In the genomic region with DNA sequence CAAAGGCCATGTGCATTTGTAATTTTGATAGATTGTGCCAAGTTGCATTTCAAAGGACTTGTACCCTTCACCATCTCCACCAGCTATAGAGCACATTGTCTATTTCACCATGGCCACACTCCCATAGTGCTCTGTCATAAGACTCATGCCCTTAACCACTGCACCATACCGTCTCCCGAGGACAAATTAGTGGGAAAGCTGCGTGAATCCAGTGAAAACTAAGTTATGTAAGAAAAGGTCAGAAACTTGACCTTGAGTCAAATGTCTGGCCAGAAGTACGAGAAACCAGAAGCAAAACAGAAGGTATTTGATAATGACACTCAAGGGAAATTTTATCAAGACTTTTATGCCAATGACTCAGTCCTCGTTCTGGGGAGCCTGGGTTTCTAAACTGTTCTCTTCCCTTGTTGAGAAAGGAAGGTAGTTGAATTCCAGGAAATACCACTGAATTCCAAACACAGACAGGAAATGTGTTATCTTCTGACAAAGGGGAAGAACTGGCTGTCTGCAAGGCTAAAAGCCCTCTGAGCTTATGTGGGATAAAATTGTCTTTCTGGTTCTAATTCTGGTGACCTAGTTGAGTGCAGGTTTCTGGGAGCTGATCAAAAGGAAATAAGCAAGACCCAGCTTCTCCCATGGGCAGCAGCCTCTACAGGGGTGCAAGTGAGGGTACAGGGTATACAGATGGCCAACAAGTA, we compare ENCODE assay signal across 1 cellular context.
TF ChIP-seq lines count a peak whose summit lies in the region.

No MANE protein-coding gene starts in this region.

TF ChIP-seq in K562, 482 proteins besides CTCF, POLR2A, EP300 and RAD21 (continued from another document and continues in another):
- TF ChIP-seq ZNF561 (CRISPR knock-in tag; conservative IDR thresholded peaks at IDR 0.05) (no peak), DIDO1 (tag; IDR thresholded peaks at IDR 0.05; ENCODE audit: low read depth) (no peak), HNRNPH1 (optimal IDR thresholded peaks at IDR 0.05; ENCODE audit: low read depth, low read length) (no peak), JUNB (CRISPR knock-in tag; conservative IDR thresholded peaks at IDR 0.05) (no peak), NR2C1 (IDR thresholded peaks at IDR 0.05) (no peak), NR2C1 (tag; IDR thresholded peaks at IDR 0.05) (peak; percentile 41; the same call in 1 of the 2 replicates), CCAR2 (IDR thresholded peaks at IDR 0.05; ENCODE audit: low read depth, low read length) (no peak), STAG1 (CRISPR knock-in tag; IDR thresholded peaks at IDR 0.05; ENCODE audit: borderline replicate concordance) (no peak), GATAD2A (IDR thresholded peaks at IDR 0.05) (peak; percentile 46; the same call in 1 of the 2 replicates), DNMT1 (IDR thresholded peaks at IDR 0.05) (no peak), RBM15 (IDR thresholded peaks at IDR 0.05; ENCODE audit: insufficient read depth, low read length) (no peak), ATF1 (CRISPR knock-in tag; IDR thresholded peaks at IDR 0.05) (no peak), ATF1 (tag; IDR thresholded peaks at IDR 0.05) (peak; percentile 31; the same call in 1 of the 2 replicates), L3MBTL2 (IDR thresholded peaks at IDR 0.05) (peak; percentile 74), GABPB2 (CRISPR knock-in tag; conservative IDR thresholded peaks at IDR 0.05) (no peak), TEAD1 (CRISPR knock-in tag; IDR thresholded peaks at IDR 0.05) (0 out of 4 replicates have a peak, but pooled peaks of 1 of the 2 experiments have one; percentile 47), LEF1 (IDR thresholded peaks at IDR 0.05) (peak; percentile 64; the same call in 1 of the 2 replicates), ZEB2 (IDR thresholded peaks at IDR 0.05) (0 out of 2 replicates have a peak, but pooled peaks have one; percentile 33), NFXL1 (CRISPR knock-in tag; IDR thresholded peaks at IDR 0.05) (no peak), TFAM (CRISPR knock-in tag; conservative IDR thresholded peaks at IDR 0.05) (no peak), ZNF3 (CRISPR knock-in tag; IDR thresholded peaks at IDR 0.05) (no peak)
- TF ChIP-seq, protein P1, sequence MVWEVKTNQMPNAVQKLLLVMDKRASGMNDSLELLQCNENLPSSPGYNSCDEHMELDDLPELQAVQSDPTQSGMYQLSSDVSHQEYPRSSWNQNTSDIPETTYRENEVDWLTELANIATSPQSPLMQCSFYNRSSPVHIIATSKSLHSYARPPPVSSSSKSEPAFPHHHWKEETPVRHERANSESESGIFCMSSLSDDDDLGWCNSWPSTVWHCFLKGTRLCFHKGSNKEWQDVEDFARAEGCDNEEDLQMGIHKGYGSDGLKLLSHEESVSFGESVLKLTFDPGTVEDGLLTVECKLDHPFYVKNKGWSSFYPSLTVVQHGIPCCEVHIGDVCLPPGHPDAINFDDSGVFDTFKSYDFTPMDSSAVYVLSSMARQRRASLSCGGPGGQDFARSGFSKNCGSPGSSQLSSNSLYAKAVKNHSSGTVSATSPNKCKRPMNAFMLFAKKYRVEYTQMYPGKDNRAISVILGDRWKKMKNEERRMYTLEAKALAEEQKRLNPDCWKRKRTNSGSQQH (CRISPR knock-in tag; IDR thresholded peaks at IDR 0.05), result no peak
- TF ChIP-seq, protein P2, sequence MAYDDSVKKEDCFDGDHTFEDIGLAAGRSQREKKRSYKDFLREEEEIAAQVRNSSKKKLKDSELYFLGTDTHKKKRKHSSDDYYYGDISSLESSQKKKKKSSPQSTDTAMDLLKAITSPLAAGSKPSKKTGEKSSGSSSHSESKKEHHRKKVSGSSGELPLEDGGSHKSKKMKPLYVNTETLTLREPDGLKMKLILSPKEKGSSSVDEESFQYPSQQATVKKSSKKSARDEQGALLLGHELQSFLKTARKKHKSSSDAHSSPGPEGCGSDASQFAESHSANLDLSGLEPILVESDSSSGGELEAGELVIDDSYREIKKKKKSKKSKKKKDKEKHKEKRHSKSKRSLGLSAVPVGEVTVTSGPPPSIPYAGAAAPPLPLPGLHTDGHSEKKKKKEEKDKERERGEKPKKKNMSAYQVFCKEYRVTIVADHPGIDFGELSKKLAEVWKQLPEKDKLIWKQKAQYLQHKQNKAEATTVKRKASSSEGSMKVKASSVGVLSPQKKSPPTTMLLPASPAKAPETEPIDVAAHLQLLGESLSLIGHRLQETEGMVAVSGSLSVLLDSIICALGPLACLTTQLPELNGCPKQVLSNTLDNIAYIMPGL (CRISPR knock-in tag; IDR thresholded peaks at IDR 0.05), result no peak
- TF ChIP-seq, protein P3, sequence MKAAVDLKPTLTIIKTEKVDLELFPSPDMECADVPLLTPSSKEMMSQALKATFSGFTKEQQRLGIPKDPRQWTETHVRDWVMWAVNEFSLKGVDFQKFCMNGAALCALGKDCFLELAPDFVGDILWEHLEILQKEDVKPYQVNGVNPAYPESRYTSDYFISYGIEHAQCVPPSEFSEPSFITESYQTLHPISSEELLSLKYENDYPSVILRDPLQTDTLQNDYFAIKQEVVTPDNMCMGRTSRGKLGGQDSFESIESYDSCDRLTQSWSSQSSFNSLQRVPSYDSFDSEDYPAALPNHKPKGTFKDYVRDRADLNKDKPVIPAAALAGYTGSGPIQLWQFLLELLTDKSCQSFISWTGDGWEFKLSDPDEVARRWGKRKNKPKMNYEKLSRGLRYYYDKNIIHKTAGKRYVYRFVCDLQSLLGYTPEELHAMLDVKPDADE (conservative IDR thresholded peaks at IDR 0.05; ENCODE audit: control insufficient read depth, low read depth, low read length), result no peak
- TF ChIP-seq, protein P4, sequence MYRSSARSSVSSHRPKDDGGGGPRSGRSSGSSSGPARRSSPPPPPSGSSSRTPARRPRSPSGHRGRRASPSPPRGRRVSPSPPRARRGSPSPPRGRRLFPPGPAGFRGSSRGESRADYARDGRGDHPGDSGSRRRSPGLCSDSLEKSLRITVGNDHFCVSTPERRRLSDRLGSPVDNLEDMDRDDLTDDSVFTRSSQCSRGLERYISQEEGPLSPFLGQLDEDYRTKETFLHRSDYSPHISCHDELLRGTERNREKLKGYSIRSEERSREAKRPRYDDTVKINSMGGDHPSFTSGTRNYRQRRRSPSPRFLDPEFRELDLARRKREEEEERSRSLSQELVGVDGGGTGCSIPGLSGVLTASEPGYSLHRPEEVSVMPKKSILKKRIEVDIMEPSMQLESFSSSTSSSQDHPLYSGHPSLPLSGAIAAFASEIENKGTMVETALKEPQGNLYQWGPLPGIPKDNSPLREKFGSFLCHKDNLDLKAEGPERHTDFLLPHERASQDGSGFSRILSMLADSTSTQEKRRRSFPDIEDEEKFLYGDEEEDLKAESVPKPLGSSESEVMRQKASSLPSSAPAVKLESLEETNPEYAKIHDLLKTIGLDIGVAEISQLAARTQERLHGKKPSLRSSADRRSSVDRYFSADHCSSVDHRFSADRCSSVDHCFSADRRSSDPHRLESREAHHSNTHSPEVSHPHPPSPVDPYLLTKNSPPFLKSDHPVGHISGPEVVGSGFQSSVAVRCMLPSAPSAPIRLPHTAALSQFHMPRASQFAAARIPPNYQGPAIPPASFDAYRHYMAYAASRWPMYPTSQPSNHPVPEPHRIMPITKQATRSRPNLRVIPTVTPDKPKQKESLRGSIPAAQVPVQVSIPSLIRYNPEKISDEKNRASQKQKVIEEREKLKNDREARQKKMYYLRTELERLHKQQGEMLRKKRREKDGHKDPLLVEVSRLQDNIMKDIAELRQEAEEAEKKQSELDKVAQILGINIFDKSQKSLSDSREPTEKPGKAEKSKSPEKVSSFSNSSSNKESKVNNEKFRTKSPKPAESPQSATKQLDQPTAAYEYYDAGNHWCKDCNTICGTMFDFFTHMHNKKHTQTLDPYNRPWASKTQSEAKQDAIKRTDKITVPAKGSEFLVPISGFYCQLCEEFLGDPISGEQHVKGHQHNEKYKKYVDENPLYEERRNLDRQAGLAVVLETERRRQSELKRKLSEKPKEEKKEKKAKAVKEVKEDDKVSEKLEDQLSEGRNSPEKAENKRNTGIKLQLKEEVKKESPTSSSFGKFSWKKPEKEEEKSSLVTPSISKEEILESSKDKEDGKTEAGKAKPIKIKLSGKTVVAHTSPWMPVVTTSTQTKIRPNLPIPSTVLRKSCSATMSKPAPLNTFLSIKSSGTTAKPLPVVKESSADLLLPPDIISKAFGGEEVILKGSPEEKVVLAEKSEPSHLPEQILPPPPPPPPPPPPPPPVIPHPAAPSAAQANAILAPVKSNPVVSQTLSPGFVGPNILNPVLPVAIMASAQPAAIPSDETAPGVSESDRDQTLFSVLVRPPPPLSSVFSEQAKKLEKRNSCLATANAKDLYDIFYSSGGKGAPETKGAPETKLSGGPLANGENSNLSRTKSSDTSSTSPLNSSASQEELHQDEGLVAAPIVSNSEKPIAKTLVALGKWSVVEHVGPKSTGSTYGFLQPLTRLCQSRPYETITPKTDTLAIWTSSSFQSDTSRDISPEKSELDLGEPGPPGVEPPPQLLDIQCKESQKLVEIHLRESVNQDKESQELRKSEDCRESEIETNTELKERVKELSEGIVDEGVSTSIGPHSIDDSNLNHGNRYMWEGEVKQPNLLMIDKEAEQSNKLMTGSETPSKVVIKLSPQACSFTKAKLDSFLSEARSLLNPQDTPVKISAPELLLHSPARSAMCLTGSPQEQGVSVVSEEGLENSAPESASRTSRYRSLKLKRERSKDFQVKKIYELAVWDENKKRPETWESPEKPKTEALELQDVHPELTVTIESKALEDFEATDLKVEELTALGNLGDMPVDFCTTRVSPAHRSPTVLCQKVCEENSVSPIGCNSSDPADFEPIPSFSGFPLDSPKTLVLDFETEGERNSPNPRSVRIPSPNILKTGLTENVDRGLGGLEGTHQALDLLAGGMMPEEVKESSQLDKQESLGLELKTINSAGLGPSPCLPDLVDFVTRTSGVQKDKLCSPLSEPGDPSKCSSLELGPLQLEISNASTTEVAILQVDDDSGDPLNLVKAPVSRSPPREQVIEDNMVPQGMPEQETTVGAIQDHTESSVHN (IDR thresholded peaks at IDR 0.05; ENCODE audit: borderline replicate concordance in 1 of 2, low read depth in 1 of 2), result no peak
- TF ChIP-seq, protein P5, sequence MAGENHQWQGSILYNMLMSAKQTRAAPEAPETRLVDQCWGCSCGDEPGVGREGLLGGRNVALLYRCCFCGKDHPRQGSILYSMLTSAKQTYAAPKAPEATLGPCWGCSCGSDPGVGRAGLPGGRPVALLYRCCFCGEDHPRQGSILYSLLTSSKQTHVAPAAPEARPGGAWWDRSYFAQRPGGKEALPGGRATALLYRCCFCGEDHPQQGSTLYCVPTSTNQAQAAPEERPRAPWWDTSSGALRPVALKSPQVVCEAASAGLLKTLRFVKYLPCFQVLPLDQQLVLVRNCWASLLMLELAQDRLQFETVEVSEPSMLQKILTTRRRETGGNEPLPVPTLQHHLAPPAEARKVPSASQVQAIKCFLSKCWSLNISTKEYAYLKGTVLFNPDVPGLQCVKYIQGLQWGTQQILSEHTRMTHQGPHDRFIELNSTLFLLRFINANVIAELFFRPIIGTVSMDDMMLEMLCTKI (IDR thresholded peaks at IDR 0.05; ENCODE audit: partially characterized antibody), result no peak
- TF ChIP-seq, protein P6, sequence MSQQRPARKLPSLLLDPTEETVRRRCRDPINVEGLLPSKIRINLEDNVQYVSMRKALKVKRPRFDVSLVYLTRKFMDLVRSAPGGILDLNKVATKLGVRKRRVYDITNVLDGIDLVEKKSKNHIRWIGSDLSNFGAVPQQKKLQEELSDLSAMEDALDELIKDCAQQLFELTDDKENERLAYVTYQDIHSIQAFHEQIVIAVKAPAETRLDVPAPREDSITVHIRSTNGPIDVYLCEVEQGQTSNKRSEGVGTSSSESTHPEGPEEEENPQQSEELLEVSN (IDR thresholded peaks at IDR 0.05; ENCODE audit: borderline replicate concordance in 1 of 2, extremely low read depth in 1 of 2, insufficient read depth in 1 of 2, insufficient read length in 1 of 2, low read depth in 1 of 2, low read length in 1 of 2, poor library complexity in 1 of 2, severe bottlenecking in 1 of 2), result peak in 1 of 2 experiments; percentile 22
- TF ChIP-seq, protein P7, sequence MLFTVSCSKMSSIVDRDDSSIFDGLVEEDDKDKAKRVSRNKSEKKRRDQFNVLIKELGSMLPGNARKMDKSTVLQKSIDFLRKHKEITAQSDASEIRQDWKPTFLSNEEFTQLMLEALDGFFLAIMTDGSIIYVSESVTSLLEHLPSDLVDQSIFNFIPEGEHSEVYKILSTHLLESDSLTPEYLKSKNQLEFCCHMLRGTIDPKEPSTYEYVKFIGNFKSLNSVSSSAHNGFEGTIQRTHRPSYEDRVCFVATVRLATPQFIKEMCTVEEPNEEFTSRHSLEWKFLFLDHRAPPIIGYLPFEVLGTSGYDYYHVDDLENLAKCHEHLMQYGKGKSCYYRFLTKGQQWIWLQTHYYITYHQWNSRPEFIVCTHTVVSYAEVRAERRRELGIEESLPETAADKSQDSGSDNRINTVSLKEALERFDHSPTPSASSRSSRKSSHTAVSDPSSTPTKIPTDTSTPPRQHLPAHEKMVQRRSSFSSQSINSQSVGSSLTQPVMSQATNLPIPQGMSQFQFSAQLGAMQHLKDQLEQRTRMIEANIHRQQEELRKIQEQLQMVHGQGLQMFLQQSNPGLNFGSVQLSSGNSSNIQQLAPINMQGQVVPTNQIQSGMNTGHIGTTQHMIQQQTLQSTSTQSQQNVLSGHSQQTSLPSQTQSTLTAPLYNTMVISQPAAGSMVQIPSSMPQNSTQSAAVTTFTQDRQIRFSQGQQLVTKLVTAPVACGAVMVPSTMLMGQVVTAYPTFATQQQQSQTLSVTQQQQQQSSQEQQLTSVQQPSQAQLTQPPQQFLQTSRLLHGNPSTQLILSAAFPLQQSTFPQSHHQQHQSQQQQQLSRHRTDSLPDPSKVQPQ (CRISPR knock-in tag; IDR thresholded peaks at IDR 0.05; ENCODE audit: borderline replicate concordance), result no peak
- TF ChIP-seq, protein P8, sequence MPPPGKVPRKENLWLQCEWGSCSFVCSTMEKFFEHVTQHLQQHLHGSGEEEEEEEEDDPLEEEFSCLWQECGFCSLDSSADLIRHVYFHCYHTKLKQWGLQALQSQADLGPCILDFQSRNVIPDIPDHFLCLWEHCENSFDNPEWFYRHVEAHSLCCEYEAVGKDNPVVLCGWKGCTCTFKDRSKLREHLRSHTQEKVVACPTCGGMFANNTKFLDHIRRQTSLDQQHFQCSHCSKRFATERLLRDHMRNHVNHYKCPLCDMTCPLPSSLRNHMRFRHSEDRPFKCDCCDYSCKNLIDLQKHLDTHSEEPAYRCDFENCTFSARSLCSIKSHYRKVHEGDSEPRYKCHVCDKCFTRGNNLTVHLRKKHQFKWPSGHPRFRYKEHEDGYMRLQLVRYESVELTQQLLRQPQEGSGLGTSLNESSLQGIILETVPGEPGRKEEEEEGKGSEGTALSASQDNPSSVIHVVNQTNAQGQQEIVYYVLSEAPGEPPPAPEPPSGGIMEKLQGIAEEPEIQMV (tag; conservative IDR thresholded peaks at IDR 0.05; ENCODE audit: low read depth), result peak; percentile 55; the same call in 1 of the 2 replicates
- TF ChIP-seq, protein P9, sequence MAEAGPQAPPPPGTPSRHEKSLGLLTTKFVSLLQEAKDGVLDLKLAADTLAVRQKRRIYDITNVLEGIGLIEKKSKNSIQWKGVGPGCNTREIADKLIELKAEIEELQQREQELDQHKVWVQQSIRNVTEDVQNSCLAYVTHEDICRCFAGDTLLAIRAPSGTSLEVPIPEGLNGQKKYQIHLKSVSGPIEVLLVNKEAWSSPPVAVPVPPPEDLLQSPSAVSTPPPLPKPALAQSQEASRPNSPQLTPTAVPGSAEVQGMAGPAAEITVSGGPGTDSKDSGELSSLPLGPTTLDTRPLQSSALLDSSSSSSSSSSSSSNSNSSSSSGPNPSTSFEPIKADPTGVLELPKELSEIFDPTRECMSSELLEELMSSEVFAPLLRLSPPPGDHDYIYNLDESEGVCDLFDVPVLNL (CRISPR knock-in tag; IDR thresholded peaks at IDR 0.05; ENCODE audit: low read depth), result no peak
